20 cellular contexts compared by ENCODE assay signal in genomic region chr6:15871211-15871770, GRCh38.
DNase-seq lines count a peak whose midpoint lies in the region; ATAC-seq lines count a peak whose summit lies in the region.
"Had no signal": no experiment of that assay in that cellular context is flagged by ENCODE, and none has a peak within 500 bp of the region (broad histone marks: within the 10 kb centered on the region; RNA-seq: fewer than 3 reads in every experiment).

No MANE protein-coding gene starts in this region.

- H3K4me1 ChIP-seq in mesodermal cell (ENCODE audit: control insufficient read depth, insufficient read depth, low read length, poor library complexity, severe bottlenecking) = peaks cover 19% of the 10 kb centered on the region
- H3K4me1 ChIP-seq: Caco-2 had no signal

- no peak overlapping the region for H3K4me3 ChIP-seq in mesodermal cell (ENCODE audit: extremely low read depth, insufficient read depth, low read length, poor library complexity, severe bottlenecking)
- H3K4me3 ChIP-seq: BLaER1 had no signal

- H3K27ac ChIP-seq in mesodermal cell (ENCODE audit: low read depth, low read length, severe bottlenecking) = peak overlapping the region; percentile 90
- H3K27ac ChIP-seq: BLaER1 had no signal

- 88 to 96% methylated on average over 3 to 4 of the region's 6 CpGs for WGBS in mesodermal cell (ENCODE audit: insufficient coverage in 2 of 2), 2 experiments

- no peaks in the 10 kb centered on the region for H3K9me3 ChIP-seq in mesodermal cell (ENCODE audit: control insufficient read depth, low read length)
- H3K9me3 ChIP-seq: Caco-2 had no signal

- ATAC-seq in GM19397 (IDR thresholded peaks at IDR 0.05; ENCODE audit: unreplicated experiment) (no peak), HG02885 (IDR thresholded peaks at IDR 0.05; ENCODE audit: poor library complexity, unreplicated experiment) (no peak)
- ATAC-seq: HepG2 had no signal

- no peaks in the 10 kb centered on the region for H3K36me3 ChIP-seq in mesodermal cell (ENCODE audit: control insufficient read depth, insufficient read depth, low read length)
- H3K36me3 ChIP-seq: BLaER1 had no signal

- DNase-seq in NCI-H1694 treated with DMSO at 0.1 percent for 48 hours (lab: John Stamatoyannopoulos, UW) = peak; percentile 65
- DNase-seq in cerebellum (ENCODE audit: low spot score) = peak; percentile 34
- no peak for DNase-seq in 8988T
- no peak for DNase-seq in NK-92 treated with Interleukin-12 subunit alpha and Interleukin-12 subunit beta, amount 100 ng/mL, for 24 hours (lab: John Stamatoyannopoulos, UW)
- DNase-seq: ACHN; Caco-2; CD4-positive, alpha-beta T cell; GDM1; KBM-7; MM.1S; NCI-H1048; NCI-H1417 treated with DMSO at 0.1 percent for 48 hours; NCI-H1930; NCI-H510A treated with DMSO at 0.1 percent for 48 hours; Right ventricle myocardium superior had no signal

Comparison
In these comparisons a context has a peak if more than half of its experiments do, and no peak if none do; other contexts are left out.
1. DNase-seq: peak in NCI-H1694 treated with DMSO at 0.1 percent for 48 hours (single experiment) and cerebellum (single experiment); none in 8988T (single experiment) and NK-92 treated with Interleukin-12 subunit alpha and Interleukin-12 subunit beta, amount 100 ng/mL, for 24 hours (single experiment).